Comparison of ENCODE assay signal across 9 cellular contexts in genomic region chr15:89494941-89495637, GRCh38. TPM values are rescaled to one million over a fixed set of nuclear protein-coding genes. Genes with fewer than 3 reads are reported as not detected.
DNase-seq lines count a peak whose midpoint lies in the region; ATAC-seq and TF ChIP-seq lines count a peak whose summit lies in the region.
"Had no signal": no experiment of that assay in that cellular context is flagged by ENCODE, and none has a peak within 500 bp of the region (broad histone marks: within the 10 kb centered on the region; RNA-seq: fewer than 3 reads in every experiment).

No MANE protein-coding gene starts in this region.

- no peaks in the 10 kb centered on the region for H3K36me3 Mint-ChIP-seq in CD8-positive, alpha-beta memory T cell

- peak; percentile 57 for DNase-seq in CD1c-positive myeloid dendritic cell (ENCODE audit: extremely low spot score)
- peak; percentile 66 for DNase-seq in GM13976 (ENCODE audit: low spot score)
- DNase-seq in iris pigment epithelial cell (ENCODE audit: low read depth) = peak; percentile 18
- DNase-seq in CD8-positive, alpha-beta memory T cell = no peak
- DNase-seq in GDM1 (lab: John Stamatoyannopoulos, UW) = no peak
- DNase-seq in hepatic stellate cell (ENCODE audit: low spot score) = no peak
- DNase-seq: GOT3 had no signal

- CTCF ChIA-PET in CD8-positive, alpha-beta memory T cell (lab: Charles Lee) = interaction anchor here (1.5 kb wide), 1 partner anchor 137 kb away, joined by 3 read pairs; no protein-coding TSS in a partner anchor

- H3K27me3 ChIP-seq in CD8-positive, alpha-beta memory T cell (ENCODE audit: insufficient read depth, low read length, poor library complexity, severe bottlenecking) = peaks cover 13% of the 10 kb centered on the region

- TF ChIP-seq CTCF in GM13976 (IDR thresholded peaks at IDR 0.05; ENCODE audit: borderline replicate concordance, control extremely low read depth, extremely low read depth, insufficient read depth, missing control alignments) (peak; percentile 39), WI38 (IDR thresholded peaks at IDR 0.05; ENCODE audit: low read depth, low read length) (peak; percentile 32; the same call in 1 of the 2 replicates)

- POLR2A ChIA-PET in CD8-positive, alpha-beta memory T cell (lab: Charles Lee) = no interaction called here

- no peaks in the 10 kb centered on the region for H3K9me3 Mint-ChIP-seq in CD8-positive, alpha-beta memory T cell

- H3K9me3 ChIP-seq in CD8-positive, alpha-beta memory T cell (ENCODE audit: low read length) = no peaks in the 10 kb centered on the region

- no peak overlapping the region for H3K4me3 ChIP-seq in WI38 (ENCODE audit: low read depth, low read length)
- no peak overlapping the region for H3K4me3 ChIP-seq in CD8-positive, alpha-beta memory T cell (ENCODE audit: low read length)

- H3K27ac ChIP-seq in CD8-positive, alpha-beta memory T cell (ENCODE audit: low read depth, low read length) = no peak overlapping the region

- peaks cover 38 to 75% of the 10 kb centered on the region in 2 donors for H3K27me3 Mint-ChIP-seq in CD8-positive, alpha-beta memory T cell

- in situ Hi-C loops in GM13976 (cut with MboI; ENCODE audit: low sequenced_read_pairs, unreplicated experiment) = no loop called here

- no peak for ATAC-seq in GM18519 (IDR thresholded peaks at IDR 0.05; ENCODE audit: low FRiP score, unreplicated experiment)

- no peak overlapping the region for H3K27ac Mint-ChIP-seq in CD8-positive, alpha-beta memory T cell

- H3K36me3 ChIP-seq in CD8-positive, alpha-beta memory T cell (ENCODE audit: insufficient read depth, low read length) = no peaks in the 10 kb centered on the region

- no peaks in the 10 kb centered on the region for H3K4me1 ChIP-seq in CD8-positive, alpha-beta memory T cell (ENCODE audit: insufficient read depth, low read length)

- H3K4me3 Mint-ChIP-seq in CD8-positive, alpha-beta memory T cell = peak overlapping the region in 1 of 7 donors; percentile 28

- peaks cover 0 to 18% (median 8%) of the 10 kb centered on the region in 3 donors for H3K4me1 Mint-ChIP-seq in CD8-positive, alpha-beta memory T cell

RNA-seq across cellular contexts. Expression of gene RHCG, which starts 1.3 kb away (rescaled TPM):
- not detected for total RNA-seq in CD8-positive, alpha-beta memory T cell
- not detected for polyA plus RNA-seq in CD8-positive, alpha-beta memory T cell

Comparison
In these comparisons a context has a peak if more than half of its experiments do, and no peak if none do; other contexts are left out.
1. DNase-seq: peak in CD1c-positive myeloid dendritic cell (single experiment), GM13976 (single experiment) and iris pigment epithelial cell (single experiment); none in CD8-positive, alpha-beta memory T cell (0 of 5), GDM1 (single experiment) and hepatic stellate cell (single experiment).